Comparison of ENCODE assay signal across 19 cellular contexts in genomic region chr1:60169206-60169605, GRCh38.
"Had no signal": no experiment of that assay in that cellular context is flagged by ENCODE, and none has a peak within 500 bp of the region (broad histone marks: within the 10 kb centered on the region; RNA-seq: fewer than 3 reads in every experiment).

No MANE protein-coding gene starts in this region.

- H3K9me3 Mint-ChIP-seq: activated CD4-positive, alpha-beta memory T cell treated with anti-CD3 and anti-CD28 coated beads, Interleukin-2, amount 10 ng/mL, durations not matched to agents 7 days and 5 days; central memory CD8-positive, alpha-beta T cell had no signal

- H3K27me3 Mint-ChIP-seq: activated CD4-positive, alpha-beta memory T cell treated with anti-CD3 and anti-CD28 coated beads, Interleukin-2, amount 10 ng/mL, durations not matched to agents 7 days and 5 days had no signal

- H3K4me1 ChIP-seq: body of pancreas, psoas muscle had no signal

- H3K4me3 Mint-ChIP-seq: activated CD4-positive, alpha-beta memory T cell treated with anti-CD3 and anti-CD28 coated beads, Interleukin-2, amount 10 ng/mL, durations not matched to agents 7 days and 5 days; central memory CD8-positive, alpha-beta T cell; effector memory CD8-positive, alpha-beta T cell; naive thymus-derived CD8-positive, alpha-beta T cell had no signal

- H3K36me3 Mint-ChIP-seq: naive thymus-derived CD8-positive, alpha-beta T cell had no signal

- H3K27ac Mint-ChIP-seq: activated CD4-positive, alpha-beta memory T cell treated with anti-CD3 and anti-CD28 coated beads, Interleukin-2, amount 10 ng/mL, durations not matched to agents 7 days and 5 days; effector memory CD8-positive, alpha-beta T cell; naive thymus-derived CD8-positive, alpha-beta T cell had no signal

- DNase-seq: activated CD4-positive, alpha-beta memory T cell treated with anti-CD3 and anti-CD28 coated beads, Interleukin-2, amount 10 ng/mL, durations not matched to agents 7 days and 5 days; activated T-cell treated with anti-CD3 and anti-CD28 coated beads, Interleukin-2, amount 50 U/mL, for 48 hours; body of pancreas; effector memory CD8-positive, alpha-beta T cell; foreskin melanocyte; head of caudate nucleus; mammary epithelial cell; naive thymus-derived CD8-positive, alpha-beta T cell; occipital lobe; psoas muscle; stimulated activated CD4-positive, alpha-beta T cell treated with anti-CD3 and anti-CD28 coated beads, Interleukin-12 subunit alpha, Interleukin-12 subunit beta, amount 100 ng/mL, for 4 hours; stimulated activated naive CD4-positive, alpha-beta T cell; T-helper 1 cell; trophoblast cell had no signal

- H3K4me3 ChIP-seq: body of pancreas, psoas muscle had no signal

- ATAC-seq: body of pancreas; effector memory CD8-positive, alpha-beta T cell; left lobe of liver; naive thymus-derived CD8-positive, alpha-beta T cell; psoas muscle; sciatic nerve had no signal

- H3K9me3 ChIP-seq: body of pancreas, psoas muscle had no signal

- H3K27ac ChIP-seq: body of pancreas, epithelial cell of prostate, psoas muscle, VCaP had no signal

- H3K4me1 Mint-ChIP-seq: activated CD4-positive, alpha-beta memory T cell treated with anti-CD3 and anti-CD28 coated beads, Interleukin-2, amount 10 ng/mL, durations not matched to agents 7 days and 5 days; central memory CD8-positive, alpha-beta T cell; naive thymus-derived CD8-positive, alpha-beta T cell had no signal

- H3K27me3 ChIP-seq: body of pancreas had no signal
